8 cellular contexts compared by ENCODE assay signal in the genomic region with DNA sequence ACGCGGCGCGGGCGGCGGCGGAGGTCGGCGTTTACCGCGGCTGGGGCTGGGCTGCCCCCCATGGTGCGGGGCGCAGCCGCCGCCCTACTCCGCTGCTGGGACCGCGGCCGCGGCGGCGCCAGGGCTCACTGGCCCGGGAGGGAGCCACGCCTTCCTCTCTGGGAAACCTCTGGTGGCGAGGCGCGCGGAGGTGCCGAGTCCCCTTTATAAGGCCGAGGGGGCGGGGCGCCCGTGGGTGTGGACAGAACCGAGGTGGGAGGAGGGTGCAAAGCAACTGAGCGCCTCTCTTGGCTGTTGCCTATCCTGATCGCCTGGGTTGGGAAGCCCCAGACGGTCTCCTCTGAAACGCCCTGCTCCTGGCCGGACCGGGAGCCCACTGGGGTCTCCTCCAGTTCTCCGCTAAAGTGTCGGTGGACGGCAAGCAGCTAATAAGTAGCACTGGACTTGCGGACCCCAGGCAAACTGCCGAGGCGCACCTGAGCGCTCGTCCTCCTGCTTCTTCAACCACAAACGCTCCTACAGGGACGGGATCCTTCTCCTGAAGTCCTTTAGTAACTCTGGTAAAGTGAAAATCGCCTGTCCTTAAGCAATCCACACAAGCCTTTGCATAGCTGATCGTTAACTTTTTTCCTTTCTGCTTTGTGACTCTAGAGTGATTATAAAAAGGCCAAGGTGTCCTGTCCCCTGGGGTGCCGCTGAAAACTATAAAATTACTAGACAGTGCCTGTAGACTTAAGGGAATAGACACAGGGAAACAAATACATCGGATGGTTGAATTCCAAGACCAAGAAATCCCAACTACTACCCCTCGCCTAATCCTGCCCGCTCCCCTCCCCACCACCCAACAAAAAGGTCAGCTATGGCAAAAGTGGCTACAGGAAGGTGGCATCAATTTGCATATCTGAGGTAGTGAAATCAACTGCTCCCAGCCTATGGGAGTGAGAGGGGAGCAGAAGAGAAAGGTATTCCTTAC. TPM values are rescaled to one million over a fixed set of nuclear protein-coding genes. Genes with fewer than 3 reads are reported as not detected.
DNase-seq lines count a peak whose midpoint lies in the region; ATAC-seq and TF ChIP-seq lines count a peak whose summit lies in the region.

A gene (minus strand): TSS at position 182 of the 973 bp plus-strand sequence. CDS start 239 bp downstream, outside the sequence.

- peak; percentile 31 for ATAC-seq in GM19351 (IDR thresholded peaks at IDR 0.05; ENCODE audit: unreplicated experiment)
- ATAC-seq in naive thymus-derived CD8-positive, alpha-beta T cell, result peak; percentile 47 to 65

- H3K27me3 Mint-ChIP-seq in naive thymus-derived CD8-positive, alpha-beta T cell, result peaks cover 18 to 39% (median 30%) of the 10 kb centered on the region in 5 donors

- in situ Hi-C loops in ACHN (cut with HindIII; ENCODE audit: low pct_ligation_motif_present, low pct_unique_long_range_greater_than_20kb, low sequenced_read_pairs), result no loop called here

- TF ChIP-seq POLR2A in erythroblast (IDR thresholded peaks at IDR 0.05; ENCODE audit: low read length), result no peak

- H3K36me3 ChIP-seq in tibial artery, result no peaks in the 10 kb centered on the region

- peaks cover 6 to 23% (median 22%) of the 10 kb centered on the region in 4 donors for H3K4me1 Mint-ChIP-seq in naive thymus-derived CD8-positive, alpha-beta T cell

- H3K27ac ChIP-seq in tibial artery, result peak within 1 kb of the TSS; percentile 83

- no peaks in the 10 kb centered on the region for H3K36me3 Mint-ChIP-seq in naive thymus-derived CD8-positive, alpha-beta T cell

- POLR2A ChIA-PET in naive thymus-derived CD8-positive, alpha-beta T cell (lab: Charles Lee), result no interaction called here

- intact Hi-C loops in tibial artery (cut with DNase I; ENCODE audit: low total_unique reads), result loop anchor here (1.0 to 10.0 kb wide), 2 partner anchors 173 to 362 kb away; no protein-coding TSS in a partner anchor

- H3K27ac Mint-ChIP-seq in naive thymus-derived CD8-positive, alpha-beta T cell, result peak within 1 kb of the TSS in 2 of 10 donors; percentile 35 to 37

- TF ChIP-seq CTCF in tibial artery (IDR thresholded peaks at IDR 0.05), result no peak

- H3K9me3 Mint-ChIP-seq in naive thymus-derived CD8-positive, alpha-beta T cell, result no peaks in the 10 kb centered on the region

- H3K4me3 Mint-ChIP-seq in naive thymus-derived CD8-positive, alpha-beta T cell, result peak within 1 kb of the TSS; percentile 79 to 89 (median 84)

- no peaks in the 10 kb centered on the region for H3K9me3 ChIP-seq in tibial artery

- peaks cover 0 to 14% (median 10%) of the 10 kb centered on the region in 4 donors for H3K4me1 ChIP-seq in tibial artery

- peak within 1 kb of the TSS; percentile 86 to 90 for H3K4me3 ChIP-seq in tibial artery

- DNase-seq in ACHN, result peak; percentile 50
- peak; percentile 88 for DNase-seq in NCI-H146 (lab: John Stamatoyannopoulos, UW)
- DNase-seq in activated CD8-positive, alpha-beta memory T cell treated with anti-CD3 and anti-CD28 coated beads for 24 hours, result peak; percentile 73
- DNase-seq in erythroblast (lab: John Stamatoyannopoulos, UW), result peak; percentile 88 to 90
- DNase-seq in naive thymus-derived CD8-positive, alpha-beta T cell, result peak in 8 of 10 donors; percentile 21 to 71 (median 34)
- DNase-seq in tibial artery, result peak; percentile 73 to 91
- DNase-seq in SHP77 treated with DMSO at 0.1 percent for 48 hours (lab: John Stamatoyannopoulos, UW), result no peak

- no peaks in the 10 kb centered on the region for H3K27me3 ChIP-seq in tibial artery

RNA-seq across cellular contexts. Expression of the gene that starts here (rescaled TPM):
- under 1 TPM; 0.11 to 0.26 TPM for total RNA-seq in naive thymus-derived CD8-positive, alpha-beta T cell
- not detected for polyA plus RNA-seq in naive thymus-derived CD8-positive, alpha-beta T cell

Comparison
In these comparisons a context has a peak if more than half of its experiments do, and no peak if none do; other contexts are left out.
1. Peak in DNase-seq and ATAC-seq in naive thymus-derived CD8-positive, alpha-beta T cell; RNA of the gene not detected or under 1 TPM.